Comparison of ENCODE assay signal across 11 cellular contexts in the genomic region with DNA sequence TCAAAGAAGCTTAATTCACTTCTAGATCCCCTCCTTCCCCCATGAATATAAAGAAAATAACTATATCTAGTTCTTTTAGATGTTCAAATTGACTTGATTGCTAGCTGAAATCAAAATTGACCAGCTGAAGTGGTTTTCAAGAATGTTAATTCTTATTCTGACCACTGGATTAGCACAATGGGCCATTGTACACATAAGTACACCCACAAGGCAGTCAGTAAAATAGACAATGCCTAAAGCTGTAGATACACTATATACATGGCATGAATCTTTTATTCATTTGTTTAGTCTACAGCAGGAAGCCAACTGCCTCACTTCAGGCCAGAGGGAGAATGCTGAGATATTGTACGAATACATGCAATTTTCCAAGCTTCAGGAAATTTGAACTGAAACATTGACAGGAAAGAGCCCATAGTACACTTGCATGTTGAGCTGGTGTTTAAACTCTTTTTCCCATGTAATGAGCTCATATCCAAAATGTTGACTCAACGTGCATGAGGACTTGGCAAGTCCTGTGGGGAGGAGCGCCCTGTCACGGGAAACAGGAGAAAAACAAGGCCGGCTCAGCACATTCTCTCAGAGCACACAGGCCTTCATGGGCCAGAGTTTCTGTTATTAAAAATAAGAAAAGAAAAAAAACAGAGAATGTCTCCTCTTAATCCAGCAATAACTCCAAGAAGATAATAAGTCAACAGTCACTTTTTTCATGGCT.
DNase-seq lines count a peak whose midpoint lies in the region; ATAC-seq lines count a peak whose summit lies in the region.
"Had no signal": no experiment of that assay in that cellular context is flagged by ENCODE, and none has a peak within 500 bp of the region (broad histone marks: within the 10 kb centered on the region; RNA-seq: fewer than 3 reads in every experiment).

No MANE protein-coding gene starts in this region.

- H3K9me3 Mint-ChIP-seq in stimulated activated naive B cell treated with anti-CD40 and anti-IgM and Interleukin-4, amounts not matched to agents 10 μg/mL and 1 μg/mL and 100 μg/mL, for 72 hours: peaks cover 0 to 4% of the 10 kb centered on the region in 2 donors
- H3K9me3 Mint-ChIP-seq: T-helper 2 cell treated with Interferon-gamma antibody and Interleukin-4, amounts not matched to agents 5 μg/mL and 100 μg/mL, for 36 hours had no signal

- no peak overlapping the region for H3K27ac Mint-ChIP-seq in stimulated activated naive B cell treated with anti-CD40 and anti-IgM and Interleukin-4, amounts not matched to agents 10 μg/mL and 1 μg/mL and 100 μg/mL, for 72 hours
- H3K27ac Mint-ChIP-seq: T-helper 2 cell treated with Interferon-gamma antibody and Interleukin-4, amounts not matched to agents 5 μg/mL and 100 μg/mL, for 36 hours; type B pancreatic cell had no signal

- DNase-seq in NCI-H774 (lab: John Stamatoyannopoulos, UW): peak; percentile 67
- peak; percentile 17 for DNase-seq in medulla oblongata (ENCODE audit: extremely low spot score)
- DNase-seq in ureter (ENCODE audit: low spot score): peak; percentile 59
- DNase-seq in DMS79 treated with DMSO at 0.1 percent for 48 hours (lab: John Stamatoyannopoulos, UW): no peak
- no peak for DNase-seq in DMS79 (lab: John Stamatoyannopoulos, UW)
- DNase-seq in stimulated activated naive B cell treated with anti-CD40 and anti-IgM and Interleukin-4, amounts not matched to agents 10 μg/mL and 1 μg/mL and 100 μg/mL, for 72 hours: no peak
- DNase-seq: activated gamma-delta T cell treated with Interleukin-2 at 50 U/mL for 16 hours, NCI-H1417 treated with DMSO at 0.1 percent for 48 hours had no signal

- ATAC-seq in esophagus mucosa: peak; percentile 64
- ATAC-seq in stimulated activated naive B cell treated with anti-CD40 and anti-IgM and Interleukin-4, amounts not matched to agents 10 μg/mL and 1 μg/mL and 100 μg/mL, for 72 hours (replicated peaks): no peak

- H3K36me3 Mint-ChIP-seq in stimulated activated naive B cell treated with anti-CD40 and anti-IgM and Interleukin-4, amounts not matched to agents 10 μg/mL and 1 μg/mL and 100 μg/mL, for 72 hours: no peaks in the 10 kb centered on the region

- H3K27me3 Mint-ChIP-seq in stimulated activated naive B cell treated with anti-CD40 and anti-IgM and Interleukin-4, amounts not matched to agents 10 μg/mL and 1 μg/mL and 100 μg/mL, for 72 hours: peaks cover 18 to 21% of the 10 kb centered on the region in 2 donors
- H3K27me3 Mint-ChIP-seq: type B pancreatic cell had no signal

- H3K4me1 Mint-ChIP-seq in stimulated activated naive B cell treated with anti-CD40 and anti-IgM and Interleukin-4, amounts not matched to agents 10 μg/mL and 1 μg/mL and 100 μg/mL, for 72 hours: peaks cover 14 to 22% of the 10 kb centered on the region in 2 donors

- no peak overlapping the region for H3K4me3 Mint-ChIP-seq in stimulated activated naive B cell treated with anti-CD40 and anti-IgM and Interleukin-4, amounts not matched to agents 10 μg/mL and 1 μg/mL and 100 μg/mL, for 72 hours
- H3K4me3 Mint-ChIP-seq: T-helper 2 cell treated with Interferon-gamma antibody and Interleukin-4, amounts not matched to agents 5 μg/mL and 100 μg/mL, for 36 hours; type B pancreatic cell had no signal

Comparison
In these comparisons a context has a peak if more than half of its experiments do, and no peak if none do; other contexts are left out.
1. DNase-seq: peak in NCI-H774 (single experiment), medulla oblongata (single experiment) and ureter (single experiment); none in DMS79 treated with DMSO at 0.1 percent for 48 hours (single experiment), DMS79 (single experiment) and stimulated activated naive B cell treated with anti-CD40 and anti-IgM and Interleukin-4, amounts not matched to agents 10 μg/mL and 1 μg/mL and 100 μg/mL, for 72 hours (single experiment).